22 cellular contexts compared by ENCODE assay signal in genomic region chr1:82013702-82014101, GRCh38.
DNase-seq lines count a peak whose midpoint lies in the region; FAIRE-seq and TF ChIP-seq lines count a peak whose summit lies in the region.
"Had no signal": no experiment of that assay in that cellular context is flagged by ENCODE, and none has a peak within 500 bp of the region (broad histone marks: within the 10 kb centered on the region; RNA-seq: fewer than 3 reads in every experiment).

No MANE protein-coding gene starts in this region.

- H3K36me3 Mint-ChIP-seq in neural progenitor cell, result no peaks in the 10 kb centered on the region

- no peaks in the 10 kb centered on the region for H3K27me3 ChIP-seq in left ventricle myocardium inferior (ENCODE audit: low read depth)
- H3K27me3 ChIP-seq in right atrium auricular region, result no peaks in the 10 kb centered on the region
- peaks cover 3% of the 10 kb centered on the region for H3K27me3 ChIP-seq in osteoblast (ENCODE audit: insufficient read depth, low read length)
- H3K27me3 ChIP-seq in neural progenitor cell, result no peaks in the 10 kb centered on the region
- H3K27me3 ChIP-seq in WERI-Rb-1 (ENCODE audit: insufficient read depth, low read depth, severe bottlenecking), result no peaks in the 10 kb centered on the region
- H3K27me3 ChIP-seq: BE2C, MG63 had no signal

- no peak overlapping the region for H3K9ac ChIP-seq in neural progenitor cell

- TF ChIP-seq POLR2A in GM12892 (IDR thresholded peaks at IDR 0.05; ENCODE audit: low read depth, low read length), result no peak

- H4K20me1 ChIP-seq in osteoblast (ENCODE audit: insufficient read depth, low read length), result no peaks in the 10 kb centered on the region
- H4K20me1 ChIP-seq in neural progenitor cell (ENCODE audit: low read depth), result no peaks in the 10 kb centered on the region

- H3K4me2 ChIP-seq in osteoblast (ENCODE audit: insufficient read depth, low read length) (no peak overlapping the region), neural progenitor cell (no peak overlapping the region)

- H3K79me2 ChIP-seq in osteoblast (ENCODE audit: insufficient read depth, low read length), result no peaks in the 10 kb centered on the region
- no peaks in the 10 kb centered on the region for H3K79me2 ChIP-seq in neural progenitor cell (ENCODE audit: low read depth)

- no peaks in the 10 kb centered on the region for H3K9me3 ChIP-seq in left ventricle myocardium inferior (replicated peaks)
- H3K9me3 ChIP-seq in right atrium auricular region, result no peaks in the 10 kb centered on the region
- no peaks in the 10 kb centered on the region for H3K9me3 ChIP-seq in osteoblast (ENCODE audit: low read depth, low read length)
- no peaks in the 10 kb centered on the region for H3K9me3 ChIP-seq in neural progenitor cell (ENCODE audit: low read depth)
- H3K9me3 ChIP-seq in WERI-Rb-1 (ENCODE audit: severe bottlenecking), result no peaks in the 10 kb centered on the region
- H3K9me3 ChIP-seq: BE2C, Caco-2, HAP-1, MG63 had no signal

- FAIRE-seq in GM12892 (lab: Jason Lieb, UNC), result no peak
- FAIRE-seq: G401.6, HTR-8/SVneo had no signal

- DNase-seq in left ventricle myocardium inferior (no peak), right atrium auricular region (ENCODE audit: low spot score) (no peak), fibroblast of mammary gland (ENCODE audit: low read depth) (no peak), osteoblast (ENCODE audit: insufficient read length, low spot score, missing footprints) (no peak), GM12892 (ENCODE audit: insufficient read length) (no peak), neural progenitor cell (ENCODE audit: low spot score) (no peak), retina (no peak), WERI-Rb-1 (no peak)
- DNase-seq: 8988T; BE2C; Caco-2; CD4-positive, alpha-beta T cell; IMR-90; MG63; NCI-H1048; NCI-H1436 treated with DMSO at 0.1 percent for 48 hours; NCI-H2029; NCI-H345; NCI-H524 treated with DMSO at 0.1 percent for 48 hours had no signal

- no peak overlapping the region for H3K27ac ChIP-seq in left ventricle myocardium inferior (replicated peaks)
- no peak overlapping the region for H3K27ac ChIP-seq in right atrium auricular region
- no peak overlapping the region for H3K27ac ChIP-seq in osteoblast (ENCODE audit: low read depth, low read length)
- no peak overlapping the region for H3K27ac ChIP-seq in neural progenitor cell
- H3K27ac ChIP-seq in WERI-Rb-1, result no peak overlapping the region

- no peaks in the 10 kb centered on the region for H3F3A ChIP-seq in neural progenitor cell (ENCODE audit: low read depth)

- no peak overlapping the region for H3K27ac Mint-ChIP-seq in neural progenitor cell
- H3K27ac Mint-ChIP-seq: CD4-positive, alpha-beta T cell had no signal

- no peak overlapping the region for H3K4me3 Mint-ChIP-seq in neural progenitor cell
- H3K4me3 Mint-ChIP-seq: CD4-positive, alpha-beta T cell had no signal

- H2AFZ ChIP-seq in osteoblast (ENCODE audit: low read length) (no peak overlapping the region), neural progenitor cell (replicated peaks) (no peak overlapping the region)

- intact Hi-C loops in left ventricle myocardium inferior (cut with micrococcal nuclease), result no loop called here

- TF ChIP-seq CTCF in left ventricle myocardium inferior (IDR thresholded peaks at IDR 0.05; ENCODE audit: borderline replicate concordance) (peak; percentile 32), right atrium auricular region (IDR thresholded peaks at IDR 0.05) (no peak), fibroblast of mammary gland (conservative IDR thresholded peaks at IDR 0.05; ENCODE audit: control insufficient read depth, insufficient read depth, low read depth, low read length) (peak; percentile 7), osteoblast (IDR thresholded peaks at IDR 0.05; ENCODE audit: extremely low read depth, low read depth, low read length) (peak; percentile 21), neural progenitor cell (IDR thresholded peaks at IDR 0.05) (no peak), WERI-Rb-1 (IDR thresholded peaks at IDR 0.05; ENCODE audit: low read depth, low read length) (no peak)

- H3K9me3 Mint-ChIP-seq in neural progenitor cell, result no peaks in the 10 kb centered on the region
- H3K9me3 Mint-ChIP-seq: CD4-positive, alpha-beta T cell had no signal

- peaks cover 3% of the 10 kb centered on the region for H3K4me1 ChIP-seq in left ventricle myocardium inferior
- no peaks in the 10 kb centered on the region for H3K4me1 ChIP-seq in right atrium auricular region
- no peaks in the 10 kb centered on the region for H3K4me1 ChIP-seq in osteoblast (ENCODE audit: insufficient read depth, low read length)
- H3K4me1 ChIP-seq in neural progenitor cell, result peaks cover 3% of the 10 kb centered on the region
- H3K4me1 ChIP-seq: BE2C, Caco-2, HAP-1 had no signal

- no peaks in the 10 kb centered on the region for H3K4me1 Mint-ChIP-seq in neural progenitor cell

- H3K27me3 Mint-ChIP-seq in neural progenitor cell (ENCODE audit: insufficient read depth, low read depth), result no peaks in the 10 kb centered on the region
- H3K27me3 Mint-ChIP-seq: CD4-positive, alpha-beta T cell had no signal

- H3K36me3 ChIP-seq in left ventricle myocardium inferior (no peaks in the 10 kb centered on the region), right atrium auricular region (no peaks in the 10 kb centered on the region), osteoblast (ENCODE audit: insufficient read depth, low read length) (no peaks in the 10 kb centered on the region), neural progenitor cell (no peaks in the 10 kb centered on the region), WERI-Rb-1 (no peaks in the 10 kb centered on the region)
- H3K36me3 ChIP-seq: BE2C, HAP-1, MG63 had no signal

- H3K4me3 ChIP-seq in left ventricle myocardium inferior (no peak overlapping the region), right atrium auricular region (no peak overlapping the region), fibroblast of mammary gland (ENCODE audit: control insufficient read depth, low read depth, low read length) (no peak overlapping the region), osteoblast (ENCODE audit: insufficient read depth, low read length) (no peak overlapping the region), neural progenitor cell (no peak overlapping the region), WERI-Rb-1 (ENCODE audit: low read depth, low read length) (no peak overlapping the region)
- H3K4me3 ChIP-seq: HAP-1, MG63 had no signal

Comparison
In these comparisons a context has a peak if more than half of its experiments do, and no peak if none do; other contexts are left out.
1. CTCF ChIP-seq: peak in left ventricle myocardium inferior (single experiment), fibroblast of mammary gland (single experiment) and osteoblast (single experiment); none in right atrium auricular region (0 of 2), neural progenitor cell (single experiment) and WERI-Rb-1 (single experiment).